ENCODE assay signal across 9 cellular contexts in the genomic region with DNA sequence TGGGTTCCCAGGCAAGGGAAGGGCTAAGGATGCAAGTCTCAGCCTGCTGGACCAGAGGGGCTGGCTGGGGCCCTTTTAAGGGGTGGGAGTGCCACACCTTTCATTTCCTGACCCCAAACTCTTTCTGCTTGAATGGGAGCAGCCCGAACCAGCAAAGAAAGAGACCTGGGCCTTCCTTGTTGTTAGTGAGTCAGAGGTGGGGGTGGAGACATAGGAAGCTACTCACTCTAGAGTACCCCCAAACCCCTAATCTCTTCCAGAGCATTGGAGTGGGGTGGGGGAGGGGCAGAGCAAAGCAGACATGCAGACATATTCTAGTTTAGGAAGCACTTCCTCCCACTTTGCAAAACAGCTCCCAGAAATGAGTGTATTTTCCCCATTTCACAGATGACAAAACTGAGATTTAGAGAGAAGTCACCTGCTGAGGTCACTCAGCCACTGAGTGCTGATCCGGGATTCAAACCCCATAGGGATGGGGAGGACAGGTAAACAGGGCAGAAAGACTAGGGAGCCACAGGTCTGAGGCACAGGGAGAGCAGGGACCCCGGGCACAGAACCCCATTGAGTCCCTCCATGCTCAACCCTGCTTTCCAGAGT. TPM values are rescaled to one million over a fixed set of nuclear protein-coding genes. Genes with fewer than 3 reads are reported as not detected.
A peak's percentile ranks its signal among the peaks of the same experiment; 100 is the strongest.
DNase-seq lines count a peak whose midpoint lies in the region; FAIRE-seq and TF ChIP-seq lines count a peak whose summit lies in the region.
"Had no signal": no experiment of that assay in that cellular context is flagged by ENCODE, and none has a peak within 500 bp of the region (broad histone marks: within the 10 kb centered on the region; RNA-seq: fewer than 3 reads in every experiment).

No MANE protein-coding gene starts in this region.

- no peaks in the 10 kb centered on the region for H3K9me3 Mint-ChIP-seq in activated T-helper 2 cell treated with anti-CD3 and anti-CD28 coated beads, Interferon-gamma antibody, Interleukin-2, Interleukin-4, amounts not matched to agents 10 μg/mL and 5 μg/mL and 100 μg/mL, durations not matched to agents 14 hours and 24 hours and 36 hours
- H3K9me3 Mint-ChIP-seq in neural progenitor cell, result no peaks in the 10 kb centered on the region
- H3K9me3 Mint-ChIP-seq: nephron had no signal

- H3K9me3 ChIP-seq in DOHH2 (ENCODE audit: control insufficient read depth, insufficient read depth, low read length) (no peaks in the 10 kb centered on the region), HUES48 (ENCODE audit: control insufficient read depth, insufficient read depth, low read length) (no peaks in the 10 kb centered on the region), neural progenitor cell (ENCODE audit: low read depth) (no peaks in the 10 kb centered on the region)

- H3K9me2 ChIP-seq in DOHH2 (replicated peaks; ENCODE audit: control insufficient read depth, low read length), result no peaks in the 10 kb centered on the region

- no peak for DNase-seq in activated T-helper 2 cell treated with anti-CD3 and anti-CD28 coated beads, Interferon-gamma antibody, Interleukin-2, Interleukin-4, amounts not matched to agents 10 μg/mL and 5 μg/mL and 100 μg/mL, durations not matched to agents 14 hours and 24 hours and 36 hours (ENCODE audit: low spot score)
- DNase-seq in neural progenitor cell (ENCODE audit: low spot score) (no peak), cerebellum (ENCODE audit: low spot score) (no peak), HTR-8/SVneo (ENCODE audit: insufficient read length, low spot score) (no peak)
- no peak for DNase-seq in activated CD4-positive, CD25-positive, alpha-beta regulatory T cell treated with anti-CD3 and anti-CD28 coated beads, Interleukin-2, amount 50 U/mL, for 72 hours
- DNase-seq: NCI-H187 had no signal

- H3K4me1 ChIP-seq in DOHH2 (ENCODE audit: control insufficient read depth, low read length), result peaks cover 21% of the 10 kb centered on the region
- peaks cover 7% of the 10 kb centered on the region for H3K4me1 ChIP-seq in HUES48 (ENCODE audit: control insufficient read depth, insufficient read depth, low read length)
- H3K4me1 ChIP-seq in neural progenitor cell, result no peaks in the 10 kb centered on the region

- H3K27ac ChIP-seq in DOHH2 (ENCODE audit: low read depth, low read length) (no peak overlapping the region), HUES48 (ENCODE audit: low read depth, low read length) (peak overlapping the region; percentile 66), neural progenitor cell (no peak overlapping the region)

- H3F3A ChIP-seq in DOHH2 (ENCODE audit: control insufficient read depth, insufficient read depth) (no peaks in the 10 kb centered on the region), neural progenitor cell (ENCODE audit: low read depth) (no peaks in the 10 kb centered on the region)

- H3K9ac ChIP-seq in HUES48 (ENCODE audit: low read depth, low read length) (no peak overlapping the region), neural progenitor cell (no peak overlapping the region)

- H3K27ac Mint-ChIP-seq in activated T-helper 2 cell treated with anti-CD3 and anti-CD28 coated beads, Interferon-gamma antibody, Interleukin-2, Interleukin-4, amounts not matched to agents 10 μg/mL and 5 μg/mL and 100 μg/mL, durations not matched to agents 14 hours and 24 hours and 36 hours, result peak overlapping the region; percentile 38
- H3K27ac Mint-ChIP-seq in neural progenitor cell, result no peak overlapping the region
- H3K27ac Mint-ChIP-seq: nephron had no signal

- no peak overlapping the region for H3K4me3 Mint-ChIP-seq in activated T-helper 2 cell treated with anti-CD3 and anti-CD28 coated beads, Interferon-gamma antibody, Interleukin-2, Interleukin-4, amounts not matched to agents 10 μg/mL and 5 μg/mL and 100 μg/mL, durations not matched to agents 14 hours and 24 hours and 36 hours (ENCODE audit: low read depth)
- H3K4me3 Mint-ChIP-seq in neural progenitor cell, result no peak overlapping the region
- H3K4me3 Mint-ChIP-seq: nephron had no signal

- TF ChIP-seq CTCF in DOHH2 (IDR thresholded peaks at IDR 0.05; ENCODE audit: low read depth, low read length, poor library complexity, severe bottlenecking) (no peak), neural progenitor cell (IDR thresholded peaks at IDR 0.05) (no peak)

- H4K20me1 ChIP-seq in DOHH2 (ENCODE audit: control insufficient read depth, insufficient read depth, low read depth, low read length) (no peaks in the 10 kb centered on the region), neural progenitor cell (ENCODE audit: low read depth) (no peaks in the 10 kb centered on the region)

- 0 out of 2 replicates have a peak, but pooled peaks cover 2% of the 10 kb centered on the region for H3K27me3 ChIP-seq in DOHH2 (ENCODE audit: control insufficient read depth, low read length)
- H3K27me3 ChIP-seq in HUES48 (ENCODE audit: control insufficient read depth, insufficient read depth, low read length), result peaks cover 6% of the 10 kb centered on the region
- peaks cover 10% of the 10 kb centered on the region for H3K27me3 ChIP-seq in neural progenitor cell

- H3K27me3 Mint-ChIP-seq in activated T-helper 2 cell treated with anti-CD3 and anti-CD28 coated beads, Interferon-gamma antibody, Interleukin-2, Interleukin-4, amounts not matched to agents 10 μg/mL and 5 μg/mL and 100 μg/mL, durations not matched to agents 14 hours and 24 hours and 36 hours (ENCODE audit: low read depth), result no peaks in the 10 kb centered on the region
- peaks cover 14% of the 10 kb centered on the region for H3K27me3 Mint-ChIP-seq in neural progenitor cell (ENCODE audit: insufficient read depth, low read depth)

- FAIRE-seq in HTR-8/SVneo (lab: Jason Lieb, UNC), result no peak

- H3K36me3 ChIP-seq in DOHH2 (ENCODE audit: control insufficient read depth, low read length), result no peaks in the 10 kb centered on the region
- H3K36me3 ChIP-seq in HUES48 (ENCODE audit: control insufficient read depth, insufficient read depth, low read length), result no peaks in the 10 kb centered on the region
- H3K36me3 ChIP-seq in neural progenitor cell, result no peaks in the 10 kb centered on the region

- intact Hi-C loops in activated T-helper 2 cell treated with anti-CD3 and anti-CD28 coated beads, Interferon-gamma antibody, Interleukin-2, Interleukin-4, amounts not matched to agents 10 μg/mL and 5 μg/mL and 100 μg/mL, durations not matched to agents 14 hours and 24 hours and 36 hours (cut with micrococcal nuclease), result no loop called here

- peaks cover 49% of the 10 kb centered on the region for H3K4me1 Mint-ChIP-seq in activated T-helper 2 cell treated with anti-CD3 and anti-CD28 coated beads, Interferon-gamma antibody, Interleukin-2, Interleukin-4, amounts not matched to agents 10 μg/mL and 5 μg/mL and 100 μg/mL, durations not matched to agents 14 hours and 24 hours and 36 hours (ENCODE audit: low read depth)
- peaks cover 7% of the 10 kb centered on the region for H3K4me1 Mint-ChIP-seq in neural progenitor cell

- H3K4me3 ChIP-seq in DOHH2 (ENCODE audit: low read length) (no peak overlapping the region), HUES48 (ENCODE audit: low read depth, low read length) (no peak overlapping the region), neural progenitor cell (no peak overlapping the region)

- H3K36me3 Mint-ChIP-seq in activated T-helper 2 cell treated with anti-CD3 and anti-CD28 coated beads, Interferon-gamma antibody, Interleukin-2, Interleukin-4, amounts not matched to agents 10 μg/mL and 5 μg/mL and 100 μg/mL, durations not matched to agents 14 hours and 24 hours and 36 hours (ENCODE audit: low read depth), result peaks cover 2% of the 10 kb centered on the region
- H3K36me3 Mint-ChIP-seq in neural progenitor cell, result no peaks in the 10 kb centered on the region

- no peaks in the 10 kb centered on the region for H3K79me2 ChIP-seq in DOHH2 (ENCODE audit: control insufficient read depth, low read length)
- no peaks in the 10 kb centered on the region for H3K79me2 ChIP-seq in neural progenitor cell (ENCODE audit: low read depth)

- H3K4me2 ChIP-seq in DOHH2 (ENCODE audit: low read length) (peak overlapping the region; percentile 31), neural progenitor cell (no peak overlapping the region)

- peak overlapping the region; percentile 93 for H2AFZ ChIP-seq in neural progenitor cell (replicated peaks)

RNA-seq across cellular contexts. Expression of gene AQP3, which starts 6.0 kb away (rescaled TPM):
- 2.1 TPM in 2 replicates for total RNA-seq in activated T-helper 2 cell treated with anti-CD3 and anti-CD28 coated beads, Interferon-gamma antibody, Interleukin-2, Interleukin-4, amounts not matched to agents 10 μg/mL and 5 μg/mL and 100 μg/mL, durations not matched to agents 14 hours and 24 hours and 36 hours
- 0.45 and 0.90 TPM in 2 replicates for total RNA-seq in neural progenitor cell (ENCODE audit: low replicate concordance)
- 1.1 TPM for total RNA-seq in cerebellum

RNA-seq across cellular contexts. Expression of gene NOL6, which starts 20.3 kb away (rescaled TPM):
- 61.9 and 65.3 TPM in 2 replicates for total RNA-seq in activated T-helper 2 cell treated with anti-CD3 and anti-CD28 coated beads, Interferon-gamma antibody, Interleukin-2, Interleukin-4, amounts not matched to agents 10 μg/mL and 5 μg/mL and 100 μg/mL, durations not matched to agents 14 hours and 24 hours and 36 hours
- total RNA-seq in neural progenitor cell (ENCODE audit: low replicate concordance) (9.2 and 16.9 TPM in 2 replicates), cerebellum (12.2 TPM)

RNA-seq across cellular contexts. Expression of gene AQP7, which starts 51.0 kb away (rescaled TPM):
- total RNA-seq in activated T-helper 2 cell treated with anti-CD3 and anti-CD28 coated beads, Interferon-gamma antibody, Interleukin-2, Interleukin-4, amounts not matched to agents 10 μg/mL and 5 μg/mL and 100 μg/mL, durations not matched to agents 14 hours and 24 hours and 36 hours, result not detected in 2 replicates
- total RNA-seq in neural progenitor cell (ENCODE audit: low replicate concordance) (0.25 TPM in 1 of 2 replicates, not detected in the other), cerebellum (0.54 TPM)
